In genomic region chr12:49088190-49088931, GRCh38 we compare ENCODE assay signal across 8 cellular contexts. TPM values are rescaled to one million over a fixed set of nuclear protein-coding genes. Genes with fewer than 3 reads are reported as not detected.
DNase-seq lines count a peak whose midpoint lies in the region; ATAC-seq, FAIRE-seq and TF ChIP-seq lines count a peak whose summit lies in the region.

No MANE protein-coding gene starts in this region.

- H3K27me3 ChIP-seq in skeletal muscle satellite cell (ENCODE audit: control insufficient read depth, insufficient read depth, low read length), result peaks cover 23% of the 10 kb centered on the region

- H3K36me3 ChIP-seq in skeletal muscle satellite cell (ENCODE audit: insufficient read depth, low read length), result no peaks in the 10 kb centered on the region

- peaks cover 47% of the 10 kb centered on the region for H3K4me1 Mint-ChIP-seq in T-helper 2 cell treated with Interferon-gamma antibody and Interleukin-4, amounts not matched to agents 5 μg/mL and 100 μg/mL, for 36 hours (ENCODE audit: low read depth)

- H3K4me1 ChIP-seq in skeletal muscle satellite cell (ENCODE audit: control insufficient read depth, insufficient read depth, low read length), result peaks cover 18% of the 10 kb centered on the region

- no peak overlapping the region for H3K27ac Mint-ChIP-seq in T-helper 2 cell treated with Interferon-gamma antibody and Interleukin-4, amounts not matched to agents 5 μg/mL and 100 μg/mL, for 36 hours

- no peak for TF ChIP-seq POLR2A in GM12891 (IDR thresholded peaks at IDR 0.05; ENCODE audit: low read depth, low read length)

- no peaks in the 10 kb centered on the region for H3K36me3 Mint-ChIP-seq in T-helper 2 cell treated with Interferon-gamma antibody and Interleukin-4, amounts not matched to agents 5 μg/mL and 100 μg/mL, for 36 hours (ENCODE audit: low read depth)

- H3K9me3 ChIP-seq in skeletal muscle satellite cell (replicated peaks; ENCODE audit: low read length), result no peaks in the 10 kb centered on the region

- ATAC-seq in HG03039 (IDR thresholded peaks at IDR 0.05; ENCODE audit: unreplicated experiment), result peak; percentile 69

- H3K9ac ChIP-seq in skeletal muscle satellite cell (ENCODE audit: low read depth, low read length), result no peak overlapping the region

- DNase-seq in GM12891 (ENCODE audit: insufficient read length, low spot score) (no peak), NCI-H2029 treated with DMSO at 0.1 percent for 48 hours (lab: John Stamatoyannopoulos, UW) (peak; percentile 85), astrocyte of the hippocampus (ENCODE audit: low read depth, low spot score) (peak; percentile 95), hypothalamus (lab: John Stamatoyannopoulos, UW) (peak in 47 of 51 donors; percentile 16 to 90 (median 62)), cortex of kidney (lab: John Stamatoyannopoulos, UW) (no peak)
- DNase-seq in T-helper 2 cell treated with Interferon-gamma antibody and Interleukin-4, amounts not matched to agents 5 μg/mL and 100 μg/mL, for 36 hours (ENCODE audit: low spot score), result peak; percentile 69

- H3K4me3 Mint-ChIP-seq in T-helper 2 cell treated with Interferon-gamma antibody and Interleukin-4, amounts not matched to agents 5 μg/mL and 100 μg/mL, for 36 hours, result peak overlapping the region; percentile 57

- no peak overlapping the region for H3K4me3 ChIP-seq in skeletal muscle satellite cell (ENCODE audit: low read length)

- peak; percentile 83 for FAIRE-seq in GM12891 (lab: Jason Lieb, UNC)

- peaks cover 49% of the 10 kb centered on the region for H3K27me3 Mint-ChIP-seq in T-helper 2 cell treated with Interferon-gamma antibody and Interleukin-4, amounts not matched to agents 5 μg/mL and 100 μg/mL, for 36 hours (ENCODE audit: low read depth)

- peak overlapping the region; percentile 70 for H3K4me2 ChIP-seq in skeletal muscle satellite cell (ENCODE audit: low read length)

- no peaks in the 10 kb centered on the region for H3K9me3 Mint-ChIP-seq in T-helper 2 cell treated with Interferon-gamma antibody and Interleukin-4, amounts not matched to agents 5 μg/mL and 100 μg/mL, for 36 hours

TF ChIP-seq in GM12891, 5 proteins besides CTCF, POLR2A, EP300 and RAD21:
- TF ChIP-seq TAF1 (IDR thresholded peaks at IDR 0.05; ENCODE audit: low read depth, low read length), result no peak
- no peak for TF ChIP-seq PAX5 (IDR thresholded peaks at IDR 0.05; ENCODE audit: insufficient read depth, low read length, severe bottlenecking)
- no peak for TF ChIP-seq SPI1 (IDR thresholded peaks at IDR 0.05; ENCODE audit: low read depth, low read length)
- TF ChIP-seq POU2F2 (IDR thresholded peaks at IDR 0.05; ENCODE audit: low read depth, low read length), result peak; percentile 97
- TF ChIP-seq POLR2AphosphoS5 (IDR thresholded peaks at IDR 0.05; ENCODE audit: low read depth, low read length), result no peak
TF ChIP-seq in GM12891: peak in this region for 1.

RNA-seq across cellular contexts. Expression of gene DHH, which starts 6.2 kb away (rescaled TPM):
- polyA plus RNA-seq in GM12891 (2012; ENCODE audit: low read depth, missing spikeins), result not detected
- 0.25 TPM in 1 of 2 replicates, not detected in the other for total RNA-seq in skeletal muscle satellite cell (2012; rRNA removed)

RNA-seq across cellular contexts. Expression of gene RHEBL1, which starts 18.6 kb away (rescaled TPM):
- 6.1 TPM for polyA plus RNA-seq in GM12891 (2012; ENCODE audit: low read depth, missing spikeins)
- total RNA-seq in skeletal muscle satellite cell (2012; rRNA removed), result 0.44 and 0.51 TPM in 2 replicates

RNA-seq across cellular contexts. Expression of gene LMBR1L, which starts 22.3 kb away (rescaled TPM):
- 21.6 TPM for polyA plus RNA-seq in GM12891 (2012; ENCODE audit: low read depth, missing spikeins)
- total RNA-seq in skeletal muscle satellite cell (2012; rRNA removed), result 37.8 and 39.8 TPM in 2 replicates

RNA-seq across cellular contexts. Expression of gene KMT2D, which starts 27.8 kb away (rescaled TPM):
- 17.2 TPM for polyA plus RNA-seq in GM12891 (2012; ENCODE audit: low read depth, missing spikeins)
- 18.3 and 29.9 TPM in 2 replicates for total RNA-seq in skeletal muscle satellite cell (2012; rRNA removed)

RNA-seq across cellular contexts. Expression of gene TUBA1B, which starts 42.8 kb away (rescaled TPM):
- 1,284 TPM for polyA plus RNA-seq in GM12891 (2012; ENCODE audit: low read depth, missing spikeins)
- 2,581 and 3,649 TPM in 2 replicates for total RNA-seq in skeletal muscle satellite cell (2012; rRNA removed)

Comparison
In these comparisons a context has a peak if more than half of its experiments do, and no peak if none do; other contexts are left out.
1. DNase-seq: peak in NCI-H2029 treated with DMSO at 0.1 percent for 48 hours (single experiment), T-helper 2 cell treated with Interferon-gamma antibody and Interleukin-4, amounts not matched to agents 5 μg/mL and 100 μg/mL, for 36 hours (single experiment), astrocyte of the hippocampus (single experiment) and hypothalamus (47 of 51); none in GM12891 (single experiment) and cortex of kidney (single experiment).